ENCODE assay signal across 12 cellular contexts in the genomic region with DNA sequence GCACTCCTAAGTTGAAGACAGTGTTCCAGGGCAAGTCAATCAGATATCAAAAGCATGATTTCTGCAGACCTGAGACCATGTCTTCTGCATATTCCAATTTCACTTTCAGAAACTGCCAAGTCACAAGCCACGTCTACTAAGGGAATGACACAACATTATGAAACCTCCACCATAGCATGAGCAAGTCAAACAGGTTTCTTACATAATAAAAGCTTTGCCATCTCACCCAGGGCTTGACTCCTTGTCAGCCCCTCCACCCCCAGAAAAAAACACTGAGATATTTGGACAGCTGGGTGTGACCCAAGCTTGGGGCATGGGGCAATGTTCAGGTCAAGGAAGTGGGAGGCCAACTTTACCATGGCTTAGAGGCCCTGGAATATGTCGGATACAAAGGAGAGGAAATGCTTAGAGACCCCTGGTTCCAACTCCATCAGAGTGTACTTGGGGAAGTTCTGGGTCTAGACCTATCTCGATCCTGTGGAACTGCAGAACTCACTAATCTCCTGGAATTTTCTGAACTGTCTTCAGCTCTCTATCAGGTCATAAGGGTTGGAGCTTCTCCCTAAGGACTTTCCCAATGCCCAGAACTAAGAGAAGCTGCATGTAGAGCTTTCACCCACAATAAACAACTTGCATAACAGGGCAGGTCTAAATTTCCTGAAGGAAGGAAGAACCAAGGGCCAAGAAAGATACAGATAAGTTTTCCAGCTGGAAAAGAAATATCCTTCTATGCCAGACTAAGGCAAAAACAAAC.
DNase-seq lines count a peak whose midpoint lies in the region; ATAC-seq and TF ChIP-seq lines count a peak whose summit lies in the region.
"Had no signal": no experiment of that assay in that cellular context is flagged by ENCODE, and none has a peak within 500 bp of the region (broad histone marks: within the 10 kb centered on the region; RNA-seq: fewer than 3 reads in every experiment).

No MANE protein-coding gene starts in this region.

- ATAC-seq in stimulated activated naive CD8-positive, alpha-beta T cell treated with anti-CD3 and anti-CD28 coated beads, Interleukin-15, amount 100 ng/mL, for 72 hours, result peak; percentile 77
- no peak for ATAC-seq in stimulated activated naive CD8-positive, alpha-beta T cell treated with anti-CD3 and anti-CD28 coated beads, Interleukin-15, Interleukin-2, amounts not matched to agents 100 U/mL and 50 U/mL, for 24 hours

- H3K56ac ChIP-seq in mesendoderm (ENCODE audit: low read length), result no peak overlapping the region

- H2BK5ac ChIP-seq in mesendoderm (ENCODE audit: low read length), result no peak overlapping the region

- H3K4ac ChIP-seq in mesendoderm (ENCODE audit: low read depth, low read length), result no peak overlapping the region

- H2BK120ac ChIP-seq in mesendoderm (ENCODE audit: low read depth, low read length), result no peak overlapping the region

- H3K27ac ChIP-seq in HL-60 (replicated peaks) (peak overlapping the region; percentile 59), esophagus (ENCODE audit: low read depth in 2 of 2, low read length in 1 of 2) (peak overlapping the region; percentile 32 to 80), mesendoderm (ENCODE audit: low read depth, low read length) (no peak overlapping the region)
- H3K27ac ChIP-seq: SJSA1 had no signal

- peaks cover 0 to 4% of the 10 kb centered on the region in 2 donors for H3K4me1 ChIP-seq in esophagus (ENCODE audit: control insufficient read depth in 2 of 2, insufficient read depth in 2 of 2, low read length in 1 of 2)
- no peaks in the 10 kb centered on the region for H3K4me1 ChIP-seq in mesendoderm (ENCODE audit: control insufficient read depth, low read depth, low read length)
- no peaks in the 10 kb centered on the region for H3K4me1 ChIP-seq in BE2C
- H3K4me1 ChIP-seq: SJSA1 had no signal

- H4K8ac ChIP-seq in mesendoderm (ENCODE audit: low read depth, low read length), result no peak overlapping the region

- H2AK5ac ChIP-seq in mesendoderm (ENCODE audit: low read length), result no peak overlapping the region

- H4K5ac ChIP-seq in mesendoderm (ENCODE audit: low read length), result no peak overlapping the region

- H3K36me3 ChIP-seq in esophagus (ENCODE audit: control insufficient read depth in 2 of 2, insufficient read depth in 2 of 2, low read length in 1 of 2) (no peaks in the 10 kb centered on the region), mesendoderm (ENCODE audit: control insufficient read depth, insufficient read depth, low read length) (no peaks in the 10 kb centered on the region), BE2C (no peaks in the 10 kb centered on the region)
- H3K36me3 ChIP-seq: SJSA1 had no signal

- no peaks in the 10 kb centered on the region for H3K79me2 ChIP-seq in mesendoderm (ENCODE audit: control insufficient read depth, insufficient read depth, low read length)

- no peaks in the 10 kb centered on the region for H3K79me1 ChIP-seq in mesendoderm (ENCODE audit: low read length)

- no peak overlapping the region for H3K9ac ChIP-seq in mesendoderm (ENCODE audit: low read length)

- peaks cover 39% of the 10 kb centered on the region for H3K27me3 Mint-ChIP-seq in stimulated activated naive CD8-positive, alpha-beta T cell treated with anti-CD3 and anti-CD28 coated beads, Interleukin-15, amount 100 ng/mL, for 72 hours
- H3K27me3 Mint-ChIP-seq in mesothelial cell of epicardium (ENCODE audit: low read depth), result peaks cover 15% of the 10 kb centered on the region

- H3K23ac ChIP-seq in mesendoderm (ENCODE audit: low read length), result no peak overlapping the region

- peaks cover 2% of the 10 kb centered on the region for H3K36me3 Mint-ChIP-seq in mesothelial cell of epicardium

- H3K27me3 ChIP-seq in HL-60 (ENCODE audit: insufficient read depth, poor library complexity, severe bottlenecking) (no peaks in the 10 kb centered on the region), esophagus (ENCODE audit: control insufficient read depth in 1 of 2, insufficient read depth in 2 of 2, low read length in 2 of 2) (no peaks in the 10 kb centered on the region), mesendoderm (ENCODE audit: insufficient read depth, low read length, poor library complexity) (no peaks in the 10 kb centered on the region), BE2C (no peaks in the 10 kb centered on the region)
- H3K27me3 ChIP-seq: SJSA1 had no signal

- DNase-seq in stimulated activated naive CD8-positive, alpha-beta T cell treated with anti-CD3 and anti-CD28 coated beads, Interleukin-15, amount 100 ng/mL, for 72 hours, result no peak
- DNase-seq in stimulated activated naive CD8-positive, alpha-beta T cell treated with anti-CD3 and anti-CD28 coated beads, Interleukin-15, Interleukin-2, amounts not matched to agents 100 U/mL and 50 U/mL, for 24 hours, result no peak
- DNase-seq in HL-60 (ENCODE audit: low read depth in 1 of 2, low spot score in 1 of 2) (peak; percentile 63 to 84), DMS79 treated with DMSO at 0.1 percent for 48 hours (lab: John Stamatoyannopoulos, UW) (no peak), mesendoderm (no peak), mesothelial cell of epicardium (ENCODE audit: low spot score in 2 of 2, unreplicated experiment in 2 of 2) (no peak), BE2C (no peak)
- DNase-seq: anterior cingulate cortex, C1 segment of cervical spinal cord, islet precursor cell had no signal

- H3K18ac ChIP-seq in mesendoderm (ENCODE audit: low read length), result no peak overlapping the region

- H3K4me2 ChIP-seq in mesendoderm (ENCODE audit: low read length), result no peak overlapping the region

- H2BK15ac ChIP-seq in mesendoderm (replicated peaks; ENCODE audit: low read depth), result no peak overlapping the region

- H3K9me3 ChIP-seq in esophagus (ENCODE audit: control insufficient read depth in 2 of 2, insufficient read depth in 1 of 2, low read depth in 1 of 2, low read length in 1 of 2) (no peaks in the 10 kb centered on the region), BE2C (no peaks in the 10 kb centered on the region)
- H3K9me3 ChIP-seq: SJSA1 had no signal

- H3K27ac Mint-ChIP-seq in stimulated activated naive CD8-positive, alpha-beta T cell treated with anti-CD3 and anti-CD28 coated beads, Interleukin-15, amount 100 ng/mL, for 72 hours, result no peak overlapping the region
- no peak overlapping the region for H3K27ac Mint-ChIP-seq in mesothelial cell of epicardium

- no peak overlapping the region for H3K4me3 Mint-ChIP-seq in stimulated activated naive CD8-positive, alpha-beta T cell treated with anti-CD3 and anti-CD28 coated beads, Interleukin-15, amount 100 ng/mL, for 72 hours
- H3K4me3 Mint-ChIP-seq in mesothelial cell of epicardium, result no peak overlapping the region

- peaks cover 13 to 21% of the 10 kb centered on the region in 2 donors for H3K9me3 Mint-ChIP-seq in stimulated activated naive CD8-positive, alpha-beta T cell treated with anti-CD3 and anti-CD28 coated beads, Interleukin-15, amount 100 ng/mL, for 72 hours
- H3K9me3 Mint-ChIP-seq in mesothelial cell of epicardium, result peaks cover 21% of the 10 kb centered on the region

- H3K4me1 Mint-ChIP-seq in stimulated activated naive CD8-positive, alpha-beta T cell treated with anti-CD3 and anti-CD28 coated beads, Interleukin-15, amount 100 ng/mL, for 72 hours, result peaks cover 38% of the 10 kb centered on the region
- H3K4me1 Mint-ChIP-seq in mesothelial cell of epicardium, result no peaks in the 10 kb centered on the region

- 47 to 55% methylated on average over 3 of the region's 3 CpGs for whole genome bisulfite sequencing in esophagus, 2 donors
- no CpG with 5 or more reads among the region's 3 CpGs for WGBS in mesendoderm (ENCODE audit: extremely low coverage, insufficient coverage, low lambda C conversion rate)

- TF ChIP-seq CTCF in HL-60 (IDR thresholded peaks at IDR 0.05; ENCODE audit: insufficient read depth, low read length) (no peak), mesothelial cell of epicardium (IDR thresholded peaks at IDR 0.05; ENCODE audit: unreplicated experiment) (no peak), BE2C (IDR thresholded peaks at IDR 0.05; ENCODE audit: low read depth, low read length) (no peak)

- H3K4me3 ChIP-seq in HL-60 (replicated peaks; ENCODE audit: insufficient read depth, low read length) (no peak overlapping the region), esophagus (ENCODE audit: low read depth in 1 of 2, low read length in 2 of 2) (no peak overlapping the region), mesendoderm (ENCODE audit: low read length) (no peak overlapping the region), BE2C (ENCODE audit: low read depth, low read length) (no peak overlapping the region)
- H3K4me3 ChIP-seq: SJSA1 had no signal

Comparison
In these comparisons a context has a peak if more than half of its experiments do, and no peak if none do; other contexts are left out.
1. DNase-seq: peak in HL-60 (2 of 2); none in stimulated activated naive CD8-positive, alpha-beta T cell treated with anti-CD3 and anti-CD28 coated beads, Interleukin-15, amount 100 ng/mL, for 72 hours (0 of 2), stimulated activated naive CD8-positive, alpha-beta T cell treated with anti-CD3 and anti-CD28 coated beads, Interleukin-15, Interleukin-2, amounts not matched to agents 100 U/mL and 50 U/mL, for 24 hours (single experiment), DMS79 treated with DMSO at 0.1 percent for 48 hours (single experiment), mesendoderm (single experiment), mesothelial cell of epicardium (0 of 2) and BE2C (single experiment).